15 cellular contexts compared by ENCODE assay signal in the genomic region with DNA sequence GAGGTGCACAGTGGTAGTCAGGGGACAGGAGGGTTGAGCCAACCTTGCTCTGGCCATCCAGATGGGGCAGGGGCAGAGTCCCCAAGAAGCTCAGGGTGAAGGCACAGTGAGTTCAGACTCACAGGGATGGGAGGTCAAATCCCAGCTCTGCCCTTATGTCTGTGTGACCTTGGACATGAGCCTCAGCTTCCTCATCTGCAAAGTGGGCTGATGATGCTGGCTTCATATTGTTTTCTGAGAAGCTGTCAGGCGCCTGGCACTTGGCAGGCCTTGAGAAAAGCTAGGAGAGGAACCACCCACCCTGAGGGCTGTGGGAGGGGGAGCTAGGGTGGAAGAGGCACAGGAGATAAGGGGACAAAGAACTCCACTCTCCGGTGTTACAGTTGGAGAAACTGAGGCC. TPM values are rescaled to one million over a fixed set of nuclear protein-coding genes. Genes with fewer than 3 reads are reported as not detected.
DNase-seq lines count a peak whose midpoint lies in the region; FAIRE-seq and TF ChIP-seq lines count a peak whose summit lies in the region.
"Had no signal": no experiment of that assay in that cellular context is flagged by ENCODE, and none has a peak within 500 bp of the region (broad histone marks: within the 10 kb centered on the region; RNA-seq: fewer than 3 reads in every experiment).

No MANE protein-coding gene starts in this region.

- H3K27me3 ChIP-seq in brain microvascular endothelial cell (replicated peaks) (no peaks in the 10 kb centered on the region), osteoblast (ENCODE audit: insufficient read depth, low read length) (no peaks in the 10 kb centered on the region)
- H3K27me3 ChIP-seq: vagina had no signal

- H3K36me3 ChIP-seq in KOPT-K1 (ENCODE audit: insufficient read depth, low read length) (no peaks in the 10 kb centered on the region), brain microvascular endothelial cell (replicated peaks) (no peaks in the 10 kb centered on the region), osteoblast (ENCODE audit: insufficient read depth, low read length) (no peaks in the 10 kb centered on the region)
- H3K36me3 ChIP-seq: vagina had no signal

- POLR2A ChIA-PET in activated CD4-positive, alpha-beta T cell treated with anti-CD3 and anti-CD28 coated beads, Interleukin-2, amount 10 ng/mL, durations not matched to agents 7 days and 5 days (lab: Charles Lee), result no interaction called here

- H3K4me1 Mint-ChIP-seq in activated CD4-positive, alpha-beta T cell treated with anti-CD3 and anti-CD28 coated beads, Interleukin-2, amount 10 ng/mL, durations not matched to agents 7 days and 5 days, result peaks cover 93% of the 10 kb centered on the region

- peaks cover 59% of the 10 kb centered on the region for H3K4me1 ChIP-seq in osteoblast (ENCODE audit: insufficient read depth, low read length)

- no peaks in the 10 kb centered on the region for H4K20me1 ChIP-seq in osteoblast (ENCODE audit: insufficient read depth, low read length)

- H3K79me2 ChIP-seq in osteoblast (ENCODE audit: insufficient read depth, low read length), result no peaks in the 10 kb centered on the region

- no peak overlapping the region for H2AFZ ChIP-seq in osteoblast (ENCODE audit: low read length)

- CTCF ChIA-PET in activated CD4-positive, alpha-beta T cell treated with anti-CD3 and anti-CD28 coated beads, Interleukin-2, amount 10 ng/mL, durations not matched to agents 7 days and 5 days (lab: Charles Lee), result interaction anchor here (0.7 to 1.8 kb wide), 9 partner anchors 8 to 256 kb away, joined by 3 to 5 read pairs (median 3); partner anchors contain the start of gene CYTH4

- H3K36me3 Mint-ChIP-seq in activated CD4-positive, alpha-beta T cell treated with anti-CD3 and anti-CD28 coated beads, Interleukin-2, amount 10 ng/mL, durations not matched to agents 7 days and 5 days (ENCODE audit: low read depth), result peaks cover 90% of the 10 kb centered on the region

- intact Hi-C loops in head of caudate nucleus (cut with DNase I), result no loop called here

- H3K9me3 Mint-ChIP-seq in activated CD4-positive, alpha-beta T cell treated with anti-CD3 and anti-CD28 coated beads, Interleukin-2, amount 10 ng/mL, durations not matched to agents 7 days and 5 days, result no peaks in the 10 kb centered on the region
- H3K9me3 Mint-ChIP-seq: neural crest cell had no signal

- peak overlapping the region; percentile 100 for H3K27ac Mint-ChIP-seq in activated CD4-positive, alpha-beta T cell treated with anti-CD3 and anti-CD28 coated beads, Interleukin-2, amount 10 ng/mL, durations not matched to agents 7 days and 5 days

- FAIRE-seq in D721Med (lab: Jason Lieb, UNC), result no peak
- FAIRE-seq: small intestine had no signal

- H3K27ac ChIP-seq in KOPT-K1 (ENCODE audit: low read depth, low read length, poor library complexity, severe bottlenecking) (peak overlapping the region; percentile 73), brain microvascular endothelial cell (peak overlapping the region; percentile 97), osteoblast (ENCODE audit: low read depth, low read length) (peak overlapping the region; percentile 91)
- H3K27ac ChIP-seq: vagina had no signal

- H3K9me3 ChIP-seq in KOPT-K1 (ENCODE audit: insufficient read depth, low read length, poor library complexity, severe bottlenecking), result no peaks in the 10 kb centered on the region
- H3K9me3 ChIP-seq in osteoblast (ENCODE audit: low read depth, low read length), result no peaks in the 10 kb centered on the region
- H3K9me3 ChIP-seq: SK-N-SH, vagina had no signal

- H3K4me3 ChIP-seq in brain microvascular endothelial cell (ENCODE audit: low read depth, low read length), result no peak overlapping the region
- no peak overlapping the region for H3K4me3 ChIP-seq in osteoblast (ENCODE audit: insufficient read depth, low read length)
- H3K4me3 ChIP-seq: vagina had no signal

- in situ Hi-C loops in brain microvascular endothelial cell (cut with HindIII; ENCODE audit: low pct_ligation_motif_present, low sequenced_read_pairs), result no loop called here

- no peaks in the 10 kb centered on the region for H3K27me3 Mint-ChIP-seq in activated CD4-positive, alpha-beta T cell treated with anti-CD3 and anti-CD28 coated beads, Interleukin-2, amount 10 ng/mL, durations not matched to agents 7 days and 5 days

- no peak for DNase-seq in activated CD4-positive, alpha-beta T cell treated with anti-CD3 and anti-CD28 coated beads, Interleukin-2, amount 10 ng/mL, durations not matched to agents 7 days and 5 days
- DNase-seq in activated CD4-positive, alpha-beta T cell treated with anti-CD3 and anti-CD28 coated beads for 4 hours, result no peak
- DNase-seq in brain microvascular endothelial cell (no peak), osteoblast (ENCODE audit: insufficient read length, low spot score, missing footprints) (no peak), SW 1271 (lab: John Stamatoyannopoulos, UW) (no peak), D721Med (ENCODE audit: insufficient read length, low spot score) (no peak), head of caudate nucleus (no peak)
- DNase-seq: activated CD4-positive, alpha-beta T cell treated with anti-CD3 and anti-CD28 coated beads, Interleukin-2, amount 50 U/mL, for 48 hours; aorta; NCI-H748 treated with DMSO at 0.1 percent for 48 hours; SK-N-SH; small intestine had no signal

- no peak overlapping the region for H3K4me2 ChIP-seq in osteoblast (ENCODE audit: insufficient read depth, low read length)

- H3K4me3 Mint-ChIP-seq in activated CD4-positive, alpha-beta T cell treated with anti-CD3 and anti-CD28 coated beads, Interleukin-2, amount 10 ng/mL, durations not matched to agents 7 days and 5 days, result no peak overlapping the region
- H3K4me3 Mint-ChIP-seq: neural crest cell had no signal

- no peak for TF ChIP-seq CTCF in brain microvascular endothelial cell (IDR thresholded peaks at IDR 0.05; ENCODE audit: low read depth, low read length, missing control alignments)
- TF ChIP-seq CTCF in osteoblast (IDR thresholded peaks at IDR 0.05; ENCODE audit: extremely low read depth, low read depth, low read length), result no peak
- no peak for TF ChIP-seq CTCF in D721Med (IDR thresholded peaks at IDR 0.05; ENCODE audit: insufficient read depth, missing control alignments)

RNA-seq across cellular contexts. Expression of gene CYTH4, which starts 23.6 kb away (rescaled TPM):
- total RNA-seq in activated CD4-positive, alpha-beta T cell treated with anti-CD3 and anti-CD28 coated beads, Interleukin-2, amount 10 ng/mL, durations not matched to agents 7 days and 5 days, result 100 to 1,000 TPM; 106 to 110 TPM
- total RNA-seq in osteoblast, result 0.59 and 0.72 TPM in 2 replicates
- total RNA-seq: neural crest cell had no signal

Comparison
In these comparisons a context has a peak if more than half of its experiments do, and no peak if none do; other contexts are left out.
1. RNA of gene CYTH4, which starts 23.6 kb away (total RNA-seq): 106 to 110 TPM in activated CD4-positive, alpha-beta T cell treated with anti-CD3 and anti-CD28 coated beads, Interleukin-2, amount 10 ng/mL, durations not matched to agents 7 days and 5 days; 0.59 to 0.72 TPM in osteoblast; every median in the first group is over 10 times any median in the second.
2. Peak in every context shown above with its lines, with median percentiles within 50 percentile points of each other: H3K27ac ChIP-seq.